ENCODE assay signal across 9 cellular contexts in the genomic region with DNA sequence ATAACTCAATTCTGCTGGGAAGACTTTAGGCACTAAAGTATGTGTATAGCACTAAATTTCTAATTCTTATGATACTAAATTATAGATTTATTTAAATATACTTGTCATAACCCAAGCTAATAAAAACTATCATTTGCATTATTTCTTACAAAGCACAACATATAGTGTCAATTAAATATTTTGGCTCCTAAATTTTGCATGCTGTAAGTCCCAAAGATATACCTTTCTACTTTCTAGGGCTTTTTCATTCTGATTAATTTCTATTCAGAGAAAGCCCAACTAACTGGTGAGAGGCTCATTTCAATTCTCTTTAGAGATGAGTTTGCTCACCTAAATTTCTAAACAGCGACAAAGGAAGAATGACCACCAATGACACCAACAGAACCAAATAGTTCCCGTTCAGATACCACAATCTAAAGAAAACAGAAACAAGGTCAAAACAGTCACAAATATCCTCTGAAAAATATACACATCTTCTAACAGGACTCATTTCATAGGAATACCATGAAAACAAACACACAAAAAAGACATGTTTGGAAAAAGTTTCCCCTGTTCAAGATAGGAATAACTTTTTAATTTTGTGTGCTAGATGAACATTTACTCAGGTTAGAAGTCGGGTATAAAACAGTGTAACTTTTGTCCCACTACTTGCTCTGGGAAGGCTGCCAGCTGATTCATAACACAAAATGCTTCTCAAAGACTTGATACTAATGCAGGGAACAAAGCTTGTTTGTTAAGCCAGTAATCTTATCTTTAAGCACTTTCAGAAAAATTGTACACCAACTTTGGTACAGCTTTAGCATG. TPM values are rescaled to one million over a fixed set of nuclear protein-coding genes. Genes with fewer than 3 reads are reported as not detected.
A peak's percentile ranks its signal among the peaks of the same experiment; 100 is the strongest.
DNase-seq lines count a peak whose midpoint lies in the region; ATAC-seq and TF ChIP-seq lines count a peak whose summit lies in the region.
"Had no signal": no experiment of that assay in that cellular context is flagged by ENCODE, and none has a peak within 500 bp of the region (broad histone marks: within the 10 kb centered on the region; RNA-seq: fewer than 3 reads in every experiment).

No MANE protein-coding gene starts in this region.

- peaks cover 96% of the 10 kb centered on the region for H3K79me2 ChIP-seq in HCT116 (ENCODE audit: insufficient read depth, low read length)

- peaks cover 84% of the 10 kb centered on the region for H3K36me3 Mint-ChIP-seq in activated naive CD8-positive, alpha-beta T cell treated with anti-CD3 and anti-CD28 coated beads for 36 hours
- H3K36me3 Mint-ChIP-seq in stimulated activated effector memory CD8-positive, alpha-beta T cell treated with anti-CD3 and anti-CD28 coated beads, Interleukin-12 subunit alpha, Interleukin-12 subunit beta, amount 100 ng/mL, for 72 hours = peaks cover 100% of the 10 kb centered on the region

- peaks cover 25 to 53% of the 10 kb centered on the region in 2 experiments for H3K4me1 ChIP-seq in HCT116 (ENCODE audit: control insufficient read depth in 1 of 2, insufficient read depth in 2 of 2, low read length in 2 of 2)
- peaks cover 14 to 100% (median 76%) of the 10 kb centered on the region in 9 donors for H3K4me1 ChIP-seq in heart right ventricle

- H3K4me3 Mint-ChIP-seq in activated naive CD8-positive, alpha-beta T cell treated with anti-CD3 and anti-CD28 coated beads for 36 hours = no peak overlapping the region
- no peak overlapping the region for H3K4me3 Mint-ChIP-seq in stimulated activated effector memory CD8-positive, alpha-beta T cell treated with anti-CD3 and anti-CD28 coated beads, Interleukin-12 subunit alpha, Interleukin-12 subunit beta, amount 100 ng/mL, for 72 hours

- no peaks in the 10 kb centered on the region for H3K9me3 Mint-ChIP-seq in activated naive CD8-positive, alpha-beta T cell treated with anti-CD3 and anti-CD28 coated beads for 36 hours
- no peaks in the 10 kb centered on the region for H3K9me3 Mint-ChIP-seq in stimulated activated effector memory CD8-positive, alpha-beta T cell treated with anti-CD3 and anti-CD28 coated beads, Interleukin-12 subunit alpha, Interleukin-12 subunit beta, amount 100 ng/mL, for 72 hours

- intact Hi-C loops in HCT116 (cut with micrococcal nuclease) (loop anchor here (5.0 kb wide), 1 partner anchor 87 kb away; no protein-coding TSS in a partner anchor), heart right ventricle (cut with DNase I) (loop anchor here in 2 of 10 donors (5.0 to 10.0 kb wide), 3 partner anchors 98 to 163 kb away; a partner anchor contains a TSS)

- peaks cover 97 to 99% of the 10 kb centered on the region in 2 experiments for H3K36me3 ChIP-seq in HCT116 (ENCODE audit: control insufficient read depth in 1 of 2, insufficient read depth in 2 of 2, low read length in 2 of 2)
- peaks cover 0 to 100% (median 88%) of the 10 kb centered on the region in 9 donors for H3K36me3 ChIP-seq in heart right ventricle

- TF ChIP-seq RAD21 in HCT116 (IDR thresholded peaks at IDR 0.05; ENCODE audit: low read depth) = no peak

- no peak for TF ChIP-seq POLR2A in HCT116 (IDR thresholded peaks at IDR 0.05; ENCODE audit: borderline replicate concordance, extremely low read depth, insufficient read depth, insufficient read length)

- H3K9me2 ChIP-seq in HCT116 (ENCODE audit: insufficient read depth) = no peaks in the 10 kb centered on the region

- H3K9me3 ChIP-seq in HCT116 (ENCODE audit: control insufficient read depth in 1 of 2, insufficient read depth in 1 of 2, low read depth in 1 of 2, low read length in 2 of 2) (no peaks in the 10 kb centered on the region), heart right ventricle (no peaks in the 10 kb centered on the region)

- peak overlapping the region; percentile 44 for H3K27ac Mint-ChIP-seq in activated naive CD8-positive, alpha-beta T cell treated with anti-CD3 and anti-CD28 coated beads for 36 hours
- H3K27ac Mint-ChIP-seq in stimulated activated effector memory CD8-positive, alpha-beta T cell treated with anti-CD3 and anti-CD28 coated beads, Interleukin-12 subunit alpha, Interleukin-12 subunit beta, amount 100 ng/mL, for 72 hours = peak overlapping the region; percentile 20

- ATAC-seq in HCT116 = 0 out of 2 replicates have a peak, but pooled peaks have one; percentile 23
- ATAC-seq in heart right ventricle = peak in 5 of 8 donors; percentile 28 to 83 (median 42)
- peak; percentile 52 for ATAC-seq in stimulated activated effector memory CD8-positive, alpha-beta T cell treated with anti-CD3 and anti-CD28 coated beads, Interleukin-12 subunit alpha, Interleukin-12 subunit beta, amount 100 ng/mL, for 72 hours
- no peak for ATAC-seq in GM21786 (IDR thresholded peaks at IDR 0.05; ENCODE audit: unreplicated experiment)
- no peak for ATAC-seq in HG03442 (IDR thresholded peaks at IDR 0.05; ENCODE audit: unreplicated experiment)

- WGBS in heart right ventricle, 2 donors = 25 to 30% methylated on average over 3 of the region's 3 CpGs

- H3K4me1 Mint-ChIP-seq in activated naive CD8-positive, alpha-beta T cell treated with anti-CD3 and anti-CD28 coated beads for 36 hours = peaks cover 74% of the 10 kb centered on the region
- H3K4me1 Mint-ChIP-seq in stimulated activated effector memory CD8-positive, alpha-beta T cell treated with anti-CD3 and anti-CD28 coated beads, Interleukin-12 subunit alpha, Interleukin-12 subunit beta, amount 100 ng/mL, for 72 hours = peaks cover 55% of the 10 kb centered on the region

- H2AFZ ChIP-seq in HCT116 (ENCODE audit: low read depth, low read length, poor library complexity, severe bottlenecking) = no peak overlapping the region

- DNase-seq in HCT116 (ENCODE audit: low read depth, low spot score) (no peak), heart right ventricle (peak in 1 of 2 donors; percentile 71), GM13977 (ENCODE audit: low spot score) (no peak)
- no peak for DNase-seq in activated naive CD8-positive, alpha-beta T cell treated with anti-CD3 and anti-CD28 coated beads for 36 hours
- DNase-seq in stimulated activated effector memory CD8-positive, alpha-beta T cell treated with anti-CD3 and anti-CD28 coated beads, Interleukin-12 subunit alpha, Interleukin-12 subunit beta, amount 100 ng/mL, for 72 hours (ENCODE audit: low spot score in 2 of 2) = no peak
- no peak for DNase-seq in activated CD4-positive, alpha-beta T cell treated with anti-CD3 and anti-CD28 coated beads for 4 hours
- DNase-seq: SHP77 treated with DMSO at 0.1 percent for 48 hours had no signal

- TF ChIP-seq CTCF in HCT116 (IDR thresholded peaks at IDR 0.05 in 2 of 3, conservative IDR thresholded peaks at IDR 0.05 in 1 of 3; ENCODE audit: borderline replicate concordance in 1 of 3, insufficient read depth in 1 of 3, low read depth in 2 of 3, low read length in 2 of 3) (no peak), heart right ventricle (IDR thresholded peaks at IDR 0.05) (no peak), GM13977 (IDR thresholded peaks at IDR 0.05; ENCODE audit: extremely low read depth, insufficient read depth, missing control alignments) (no peak)

- CTCF ChIA-PET in HCT116 (lab: Charles Lee) = no interaction called here

- no peaks in the 10 kb centered on the region for H3K27me3 ChIP-seq in HCT116 (ENCODE audit: insufficient read depth, low read length)
- H3K27me3 ChIP-seq in heart right ventricle = no peaks in the 10 kb centered on the region

- BruUV-seq in HCT116 (replicated peaks; lab: Mats Ljungman, UMichigan) = no TSS peak

- no peaks in the 10 kb centered on the region for H3K27me3 Mint-ChIP-seq in activated naive CD8-positive, alpha-beta T cell treated with anti-CD3 and anti-CD28 coated beads for 36 hours

- no peak overlapping the region for H3K9ac ChIP-seq in HCT116 (ENCODE audit: low read length)

- peaks cover 94% of the 10 kb centered on the region for H4K20me1 ChIP-seq in HCT116 (ENCODE audit: insufficient read depth)

- H3K4me3 ChIP-seq in HCT116 (replicated peaks in 1 of 2; ENCODE audit: low read depth in 1 of 2, low read length in 2 of 2) = no peak overlapping the region
- H3K4me3 ChIP-seq in heart right ventricle = peak overlapping the region in 4 of 10 donors; percentile 0 to 7 (median 4)

- in situ Hi-C loops in GM13977 (cut with MboI; ENCODE audit: low pct_unique_long_range_greater_than_20kb, low sequenced_read_pairs, unreplicated experiment) = loop anchor here (25.0 kb wide), 1 partner anchor 297 kb away; no protein-coding TSS in a partner anchor

- H3K27ac ChIP-seq in HCT116 (ENCODE audit: low read depth, low read length) (peak overlapping the region; percentile 20; the same call in 1 of the 2 replicates), heart right ventricle (peak overlapping the region in 7 of 10 donors; percentile 22 to 60 (median 48))

- no peak overlapping the region for H3K4me2 ChIP-seq in HCT116 (ENCODE audit: low read length)

- POLR2A ChIA-PET in HCT116 (lab: Charles Lee) = interaction anchor here (0.8 to 7.6 kb wide), 5 partner anchors 8 to 309 kb away, joined by 3 to 82 read pairs (median 3); no protein-coding TSS in a partner anchor

- RAD21 ChIA-PET in HCT116 (lab: Charles Lee; ENCODE audit: low non-redundant PET in 1 of 2, low total read pairs in 2 of 2, uncharacterized antibody in 2 of 2, unreplicated experiment in 2 of 2) = no interaction called here

TF ChIP-seq in HCT116, 20 proteins besides CTCF, POLR2A, EP300 and RAD21 (continues in another document):
- TF ChIP-seq SIN3A (IDR thresholded peaks at IDR 0.05; ENCODE audit: low read depth) = no peak
- no peak for TF ChIP-seq EZH2phosphoT487 (IDR thresholded peaks at IDR 0.05; ENCODE audit: borderline replicate concordance)
- no peak for TF ChIP-seq EGR1 (IDR thresholded peaks at IDR 0.05; ENCODE audit: low read depth)
- no peak for TF ChIP-seq ZNF274 (IDR thresholded peaks at IDR 0.05; ENCODE audit: low read depth, low read length)
- TF ChIP-seq YY1 (IDR thresholded peaks at IDR 0.05; ENCODE audit: extremely low read depth, insufficient replicate concordance, low read depth, low read length) = no peak
- TF ChIP-seq CEBPB (IDR thresholded peaks at IDR 0.05; ENCODE audit: low read depth) = no peak
- TF ChIP-seq TCF7L2 (IDR thresholded peaks at IDR 0.05; ENCODE audit: borderline replicate concordance, extremely low read depth, insufficient read depth, insufficient read length) = no peak
- TF ChIP-seq POLR2AphosphoS5 (IDR thresholded peaks at IDR 0.05; ENCODE audit: low read depth, low read length) = peak; percentile 69
- TF ChIP-seq, protein P1, sequence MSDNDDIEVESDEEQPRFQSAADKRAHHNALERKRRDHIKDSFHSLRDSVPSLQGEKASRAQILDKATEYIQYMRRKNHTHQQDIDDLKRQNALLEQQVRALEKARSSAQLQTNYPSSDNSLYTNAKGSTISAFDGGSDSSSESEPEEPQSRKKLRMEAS (IDR thresholded peaks at IDR 0.05) = 0 out of 2 replicates have a peak, but pooled peaks have one; percentile 21

RNA-seq across cellular contexts. Expression of a gene that starts 7.6 kb away (rescaled TPM):
- total RNA-seq in HCT116 (2021; ENCODE audit: unreplicated experiment) (1,049 TPM), heart right ventricle (100 to 1,000 TPM in 8 of 10 donors, 10 to 100 TPM in 2; 82.1 to 203 (median 110) TPM)
- 307 and 350 TPM in 2 replicates for polyA plus RNA-seq in HCT116 (2012)
- 100 to 1,000 TPM; 227 to 230 TPM for total RNA-seq in activated naive CD8-positive, alpha-beta T cell treated with anti-CD3 and anti-CD28 coated beads for 36 hours
- 10 to 100 TPM; 65.3 to 90.0 TPM for polyA plus RNA-seq in heart right ventricle

Comparison
In these comparisons a context has a peak if more than half of its experiments do, and no peak if none do; other contexts are left out.
1. ATAC-seq: peak in HCT116 (single experiment), heart right ventricle (5 of 8) and stimulated activated effector memory CD8-positive, alpha-beta T cell treated with anti-CD3 and anti-CD28 coated beads, Interleukin-12 subunit alpha, Interleukin-12 subunit beta, amount 100 ng/mL, for 72 hours (single experiment); none in GM21786 (single experiment) and HG03442 (single experiment).